ENCODE assay signal across 21 cellular contexts in genomic region chr4:154036856-154037255, GRCh38.
DNase-seq lines count a peak whose midpoint lies in the region; TF ChIP-seq lines count a peak whose summit lies in the region.
"Had no signal": no experiment of that assay in that cellular context is flagged by ENCODE, and none has a peak within 500 bp of the region (broad histone marks: within the 10 kb centered on the region; RNA-seq: fewer than 3 reads in every experiment).

No MANE protein-coding gene starts in this region.

- H3K36me3 ChIP-seq in Karpas-422 (ENCODE audit: insufficient read depth, low read length): no peaks in the 10 kb centered on the region
- H3K36me3 ChIP-seq: BLaER1 treated with 17β-estradiol and CSF1 and Interleukin-3, amounts not matched to agents 10 nM and 100 nM had no signal

- H3K4me1 ChIP-seq in Karpas-422 (ENCODE audit: low read length): peaks cover 65% of the 10 kb centered on the region
- H3K4me1 ChIP-seq: A549; BLaER1 treated with 17β-estradiol and CSF1 and Interleukin-3, amounts not matched to agents 10 nM and 100 nM had no signal

- no peaks in the 10 kb centered on the region for H3K9me2 ChIP-seq in Karpas-422 (replicated peaks; ENCODE audit: insufficient read depth, low read length)

- intact Hi-C loops in head of caudate nucleus (cut with DNase I): no loop called here

- DNase-seq in Karpas-422: peak; percentile 51
- DNase-seq in head of caudate nucleus: peak in 36 of 42 donors; percentile 3 to 87 (median 44)
- DNase-seq in putamen (ENCODE audit: low spot score): peak; percentile 48
- DNase-seq in RKO (ENCODE audit: low spot score): no peak
- no peak for DNase-seq in GM20000 (ENCODE audit: low spot score)
- DNase-seq: AML-193; CD4-positive, alpha-beta T cell; CD8-positive, alpha-beta memory T cell; COR-L47; DMS 273 treated with DMSO at 0.1 percent for 48 hours; DMS153; DMS53; DMS79; DND-41; EL; GDM1 had no signal

- H3K4me3 ChIP-seq in Karpas-422 (ENCODE audit: low read length): no peak overlapping the region
- H3K4me3 ChIP-seq: A549; BLaER1 treated with 17β-estradiol and CSF1 and Interleukin-3, amounts not matched to agents 10 nM and 100 nM; GM12878 had no signal

- H3K4me2 ChIP-seq in Karpas-422 (ENCODE audit: low read depth, low read length, poor library complexity, severe bottlenecking): no peak overlapping the region
- H3K4me2 ChIP-seq: A549; BLaER1 treated with 17β-estradiol and CSF1 and Interleukin-3, amounts not matched to agents 10 nM and 100 nM had no signal

- no peaks in the 10 kb centered on the region for H3K27me3 ChIP-seq in Karpas-422 (ENCODE audit: low read length)
- H3K27me3 ChIP-seq: BLaER1 treated with 17β-estradiol and CSF1 and Interleukin-3, amounts not matched to agents 10 nM and 100 nM had no signal

- no peaks in the 10 kb centered on the region for H4K20me1 ChIP-seq in Karpas-422 (ENCODE audit: insufficient read depth, low read depth, low read length)
- H4K20me1 ChIP-seq: BLaER1 treated with 17β-estradiol and CSF1 and Interleukin-3, amounts not matched to agents 10 nM and 100 nM had no signal

- no peak overlapping the region for H3K9ac ChIP-seq in Karpas-422 (ENCODE audit: low read length)
- H3K9ac ChIP-seq: BLaER1 treated with 17β-estradiol and CSF1 and Interleukin-3, amounts not matched to agents 10 nM and 100 nM had no signal

- no peak overlapping the region for H2AFZ ChIP-seq in Karpas-422 (ENCODE audit: low read length)

- no peaks in the 10 kb centered on the region for H3K79me2 ChIP-seq in Karpas-422 (ENCODE audit: low read length)

- H3K9me3 ChIP-seq in Karpas-422 (ENCODE audit: low read length): 0 out of 2 replicates have a peak, but pooled peaks cover 4% of the 10 kb centered on the region
- H3K9me3 ChIP-seq: A549 had no signal

- TF ChIP-seq CTCF in GM20000 (IDR thresholded peaks at IDR 0.05; ENCODE audit: extremely low read depth, missing control alignments): no peak

- H3K27ac ChIP-seq in Karpas-422 (ENCODE audit: low read length): no peak overlapping the region
- H3K27ac ChIP-seq: 22Rv1; A549; BLaER1 treated with 17β-estradiol and CSF1 and Interleukin-3, amounts not matched to agents 10 nM and 100 nM; C4-2B had no signal

Comparison
In these comparisons a context has a peak if more than half of its experiments do, and no peak if none do; other contexts are left out.
1. DNase-seq: peak in Karpas-422 (single experiment), head of caudate nucleus (36 of 42) and putamen (single experiment); none in RKO (single experiment) and GM20000 (single experiment).